In genomic region chr10:78302989-78303854, GRCh38 we compare ENCODE assay signal across 8 cellular contexts.
DNase-seq lines count a peak whose midpoint lies in the region; ATAC-seq and TF ChIP-seq lines count a peak whose summit lies in the region.

No MANE protein-coding gene starts in this region.

- H3K9ac ChIP-seq in rectal smooth muscle tissue (ENCODE audit: low read length): peak overlapping the region; percentile 91

- H3K4me3 ChIP-seq in right cardiac atrium (ENCODE audit: low read length): peak overlapping the region; percentile 51
- H3K4me3 ChIP-seq in rectal smooth muscle tissue (ENCODE audit: low read length): peak overlapping the region; percentile 85
- peak overlapping the region; percentile 4 to 45 for H3K4me3 ChIP-seq in aorta (ENCODE audit: low read length in 2 of 2)

- H3K9me3 Mint-ChIP-seq in T-cell: no peaks in the 10 kb centered on the region

- TF ChIP-seq POLR2A in GM15510 (IDR thresholded peaks at IDR 0.05; ENCODE audit: borderline replicate concordance, extremely low read depth, insufficient read length): peak; percentile 73

- H3K27me3 ChIP-seq in right cardiac atrium (ENCODE audit: control insufficient read depth, insufficient read depth) (no peaks in the 10 kb centered on the region), rectal smooth muscle tissue (ENCODE audit: control insufficient read depth, insufficient read depth, low read length) (no peaks in the 10 kb centered on the region), aorta (ENCODE audit: control insufficient read depth in 1 of 2, insufficient read depth in 2 of 2, low read length in 1 of 2) (no peaks in the 10 kb centered on the region)

- peak overlapping the region; percentile 95 to 97 for H3K27ac Mint-ChIP-seq in T-cell

- DNase-seq in NCI-H146 (lab: John Stamatoyannopoulos, UW) (peak; percentile 97), T-cell (peak; percentile 86 to 98 (median 94)), amygdala (lab: John Stamatoyannopoulos, UW) (peak; percentile 44 to 98 (median 92)), right cardiac atrium (peak; percentile 95 to 99 (median 98)), aorta (peak; percentile 97 to 99)

- H3K4me1 Mint-ChIP-seq in T-cell: peaks cover 13 to 24% (median 17%) of the 10 kb centered on the region in 3 donors

- H3K9me3 ChIP-seq in right cardiac atrium (ENCODE audit: control insufficient read depth, low read length) (no peaks in the 10 kb centered on the region), aorta (ENCODE audit: control insufficient read depth, low read length) (no peaks in the 10 kb centered on the region)

- H3K27ac ChIP-seq in right cardiac atrium (ENCODE audit: low read length) (peak overlapping the region; percentile 82), rectal smooth muscle tissue (ENCODE audit: low read depth, low read length) (peak overlapping the region; percentile 84), aorta (ENCODE audit: low read depth in 1 of 2, low read length in 2 of 2) (peak overlapping the region in 1 of 2 donors; percentile 62)

- H3K4me1 ChIP-seq in right cardiac atrium (ENCODE audit: control insufficient read depth, insufficient read depth, low read length) (no peaks in the 10 kb centered on the region), rectal smooth muscle tissue (ENCODE audit: control insufficient read depth, insufficient read depth, low read length) (peaks cover 23% of the 10 kb centered on the region), aorta (ENCODE audit: control insufficient read depth in 1 of 2, insufficient read depth in 2 of 2, low read length in 2 of 2) (no peaks in the 10 kb centered on the region)

- H3K36me3 ChIP-seq in rectal smooth muscle tissue (ENCODE audit: control insufficient read depth, insufficient read depth, low read length): no peaks in the 10 kb centered on the region
- no peaks in the 10 kb centered on the region for H3K36me3 ChIP-seq in aorta (ENCODE audit: control insufficient read depth in 1 of 2, insufficient read depth in 2 of 2, low read length in 1 of 2)

- H3K36me3 Mint-ChIP-seq in T-cell: no peaks in the 10 kb centered on the region

- intact Hi-C loops in right cardiac atrium (cut with DNase I) (loop anchor here in 2 of 4 donors (10.0 kb wide), 3 partner anchors 88 to 892 kb away; no protein-coding TSS in a partner anchor), aorta (cut with DNase I) (loop anchor here (2.0 to 10.0 kb wide), 5 partner anchors 86 to 766 kb away; partner anchors contain the start of gene ZMIZ1 (in 1 of the 2))

- H3K4me3 Mint-ChIP-seq in T-cell: peak overlapping the region; percentile 86 to 96 (median 90)

- WGBS in right cardiac atrium: 6% methylated on average over 80 of the region's 81 CpGs
- 4 to 6% methylated on average over 66 to 81 of the region's 81 CpGs for WGBS in aorta, 2 donors

- H3K27me3 Mint-ChIP-seq in T-cell: no peaks in the 10 kb centered on the region

- POLR2A ChIA-PET in T-cell (lab: Charles Lee): no interaction called here

- CTCF ChIA-PET in T-cell (lab: Charles Lee): interaction anchor here (0.6 kb wide), 2 partner anchors 23 to 211 kb away, joined by 3 to 6 read pairs; no protein-coding TSS in a partner anchor

- ATAC-seq in HG02884 (IDR thresholded peaks at IDR 0.05; ENCODE audit: unreplicated experiment): peak; percentile 76
- peak; percentile 86 to 94 (median 92) for ATAC-seq in T-cell (replicated peaks in 1 of 4)
- peak; percentile 97 to 99 for ATAC-seq in right cardiac atrium
- ATAC-seq in aorta (ENCODE audit: low FRiP score): peak; percentile 97

Comparison
In these comparisons a context has a peak if more than half of its experiments do, and no peak if none do; other contexts are left out.
1. H3K4me3 ChIP-seq: peak in every context shown above with its lines; median percentile 85 in rectal smooth muscle tissue; 51 in right cardiac atrium; 24 in aorta.